8 cellular contexts compared by ENCODE assay signal in genomic region chr15:92907880-92908279, GRCh38. TPM values are rescaled to one million over a fixed set of nuclear protein-coding genes. Genes with fewer than 3 reads are reported as not detected.
DNase-seq lines count a peak whose midpoint lies in the region; ATAC-seq and TF ChIP-seq lines count a peak whose summit lies in the region.

No MANE protein-coding gene starts in this region.

- DNase-seq in NOMO-1 (lab: John Stamatoyannopoulos, UW; ENCODE audit: unreplicated experiment in 2 of 2) (peak; percentile 39 to 67), NOMO-1 treated with dmso at 0.1 percent for 144 hours (lab: John Stamatoyannopoulos, UW; ENCODE audit: unreplicated experiment) (no peak), RPMI7951 (ENCODE audit: low read depth) (peak; percentile 89), coronary artery (ENCODE audit: low spot score) (peak; percentile 65), germinal center (ENCODE audit: low spot score) (no peak), KG1 (lab: John Stamatoyannopoulos, UW) (no peak)

- no peaks in the 10 kb centered on the region for H3K27me3 ChIP-seq in mucosa of stomach (ENCODE audit: control insufficient read depth, insufficient read depth, low read length)

- peak overlapping the region; percentile 40 for H3K9ac ChIP-seq in mucosa of stomach (ENCODE audit: low read length)

- ATAC-seq in HG02642 (IDR thresholded peaks at IDR 0.05; ENCODE audit: poor library complexity, unreplicated experiment), result no peak

- no peak for TF ChIP-seq CTCF in coronary artery (IDR thresholded peaks at IDR 0.05)

- H3K4me1 ChIP-seq in mucosa of stomach (ENCODE audit: control insufficient read depth, insufficient read depth, low read length), result peaks cover 72% of the 10 kb centered on the region

- no peaks in the 10 kb centered on the region for H3K36me3 ChIP-seq in mucosa of stomach (ENCODE audit: control insufficient read depth, insufficient read depth, low read length)

- peak overlapping the region; percentile 70 for H3K4me3 ChIP-seq in coronary artery
- no peak overlapping the region for H3K4me3 ChIP-seq in mucosa of stomach (ENCODE audit: low read length)

- no peaks in the 10 kb centered on the region for H3K9me3 ChIP-seq in mucosa of stomach (ENCODE audit: control insufficient read depth, low read length)

- H3K27ac ChIP-seq in coronary artery, result peak overlapping the region; percentile 95 to 98

RNA-seq across cellular contexts. Expression of gene CHD2, which starts 7.8 kb away (rescaled TPM):
- 37.5 TPM in 2 replicates for total RNA-seq in RPMI7951 (2014; rRNA removed; shearing (Covaris generic))

Comparison
In these comparisons a context has a peak if more than half of its experiments do, and no peak if none do; other contexts are left out.
1. DNase-seq: peak in NOMO-1 (2 of 2), RPMI7951 (single experiment) and coronary artery (single experiment); none in NOMO-1 treated with dmso at 0.1 percent for 144 hours (single experiment), germinal center (single experiment) and KG1 (single experiment).